In the genomic region with DNA sequence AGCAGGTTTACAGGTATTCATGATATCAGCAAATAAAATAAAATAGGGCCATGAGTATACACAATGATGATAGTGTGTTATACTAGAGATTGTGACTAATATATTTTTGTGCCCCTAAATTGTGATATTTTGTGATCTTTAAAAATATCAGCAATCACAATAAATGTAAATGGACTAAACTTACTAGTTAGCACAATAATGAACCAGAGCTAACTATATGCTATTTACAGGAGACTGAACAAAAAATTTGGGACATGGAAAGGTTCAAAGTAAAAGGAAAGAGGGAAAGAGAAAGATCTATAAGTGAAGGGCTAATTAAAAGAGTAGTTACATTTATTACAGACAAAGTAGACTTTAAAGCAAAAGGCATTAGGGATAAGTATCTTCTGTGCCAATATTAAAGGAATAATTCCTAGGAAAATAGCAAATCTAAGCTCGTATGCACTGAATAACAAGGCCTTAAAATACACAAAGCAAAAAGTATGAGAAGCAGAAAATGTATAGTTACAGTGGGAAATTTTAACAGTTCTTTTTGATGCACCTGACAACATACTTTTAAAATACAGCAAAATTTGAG, we compare ENCODE assay signal across 31 cellular contexts.
"Had no signal": no experiment of that assay in that cellular context is flagged by ENCODE, and none has a peak within 500 bp of the region (broad histone marks: within the 10 kb centered on the region; RNA-seq: fewer than 3 reads in every experiment).

No MANE protein-coding gene starts in this region.

- H3K27me3 Mint-ChIP-seq: activated B cell treated with CpG ODN at 0.5 μM for 24 hours; activated CD4-positive, alpha-beta memory T cell treated with anti-CD3 and anti-CD28 coated beads for 36 hours; activated CD8-positive, alpha-beta T cell treated with anti-CD3 and anti-CD28 coated beads for 36 hours; activated naive CD8-positive, alpha-beta T cell; activated naive CD8-positive, alpha-beta T cell treated with anti-CD3 and anti-CD28 coated beads, Interleukin-2, amount 50 U/mL, for 24 hours; brain had no signal

- H3K36me3 Mint-ChIP-seq: activated CD4-positive, alpha-beta memory T cell treated with anti-CD3 and anti-CD28 coated beads for 36 hours had no signal

- H3K27me3 ChIP-seq: ascending aorta, breast epithelium had no signal

- H3K27ac Mint-ChIP-seq: activated B cell treated with CpG ODN at 0.5 μM for 24 hours; activated CD4-positive, alpha-beta memory T cell treated with anti-CD3 and anti-CD28 coated beads for 36 hours; activated CD4-positive, alpha-beta T cell treated with anti-CD3 and anti-CD28 coated beads, Interleukin-2, amount 10 ng/mL, durations not matched to agents 24 days and 14 days; activated CD8-positive, alpha-beta T cell treated with anti-CD3 and anti-CD28 coated beads for 36 hours; activated naive CD4-positive, alpha-beta T cell treated with anti-CD3 and anti-CD28 coated beads for 36 hours; activated naive CD8-positive, alpha-beta T cell; activated naive CD8-positive, alpha-beta T cell treated with anti-CD3 and anti-CD28 coated beads, Interleukin-2, amount 10 ng/mL, durations not matched to agents 7 days and 5 days; activated naive CD8-positive, alpha-beta T cell treated with anti-CD3 and anti-CD28 coated beads, Interleukin-2, amount 50 U/mL, for 24 hours; activated T-helper 2 cell treated with anti-CD3 and anti-CD28 coated beads, Interferon-gamma antibody, Interleukin-2, Interleukin-4, amounts not matched to agents 10 μg/mL and 5 μg/mL and 100 μg/mL, durations not matched to agents 14 hours and 24 hours and 36 hours; brain; T-helper 1 cell treated with Interleukin-12 subunit alpha and Interleukin-12 subunit beta and Interleukin-4 antibody, amounts not matched to agents 30 μg/mL and 1 μg/mL, for 36 hours; T-helper 2 cell treated with Interferon-gamma antibody and Interleukin-4, amounts not matched to agents 5 μg/mL and 100 μg/mL, for 36 hours had no signal

- H3K9me3 ChIP-seq: breast epithelium had no signal

- H3K27ac ChIP-seq: ascending aorta, breast epithelium, coronary artery, VCaP had no signal

- DNase-seq: activated B cell treated with CpG ODN at 0.5 μM for 24 hours; activated CD4-positive, alpha-beta memory T cell treated with anti-CD3 and anti-CD28 coated beads for 36 hours; activated CD4-positive, alpha-beta T cell treated with anti-CD3 and anti-CD28 coated beads for 4 hours; activated CD4-positive, alpha-beta T cell treated with anti-CD3 and anti-CD28 coated beads, Interleukin-2, amount 10 ng/mL, durations not matched to agents 24 days and 14 days; activated CD4-positive, alpha-beta T cell treated with anti-CD3 and anti-CD28 coated beads, Interleukin-2, amount 50 U/mL, for 1 hour; activated CD4-positive, alpha-beta T cell treated with anti-CD3 and anti-CD28 coated beads, Interleukin-2, amount 50 U/mL, for 4 hours; activated CD4-positive, CD25-positive, alpha-beta regulatory T cell treated with anti-CD3 and anti-CD28 coated beads, Interleukin-2, amount 50 U/mL, for 72 hours; activated CD8-positive, alpha-beta memory T cell treated with anti-CD3 and anti-CD28 coated beads, Interleukin-2, amount 50 U/mL, for 4 hours; activated CD8-positive, alpha-beta T cell treated with anti-CD3 and anti-CD28 coated beads for 36 hours; activated effector memory CD4-positive, alpha-beta T cell treated with Interleukin-2 at 50 U/mL for 16 hours; activated gamma-delta T cell; activated naive CD4-positive, alpha-beta T cell treated with anti-CD3 and anti-CD28 coated beads for 36 hours; activated naive CD4-positive, alpha-beta T cell treated with anti-CD3 and anti-CD28 coated beads, Interleukin-2, amount 50 U/mL, for 16 hours; activated naive CD8-positive, alpha-beta T cell treated with anti-CD3 and anti-CD28 coated beads, Interleukin-2, amount 10 ng/mL, durations not matched to agents 7 days and 5 days; activated naive CD8-positive, alpha-beta T cell treated with anti-CD3 and anti-CD28 coated beads, Interleukin-2, amount 50 U/mL, for 24 hours; activated T-cell treated with anti-CD3 and anti-CD28 coated beads, Interleukin-2, amount 50 U/mL, for 4 hours; amygdala; anterior cingulate cortex; central memory CD4-positive, alpha-beta T cell; T-helper 1 cell; T-helper 2 cell; T-helper 9 cell had no signal

- H3K4me1 ChIP-seq: ascending aorta, breast epithelium had no signal

- H3K4me3 ChIP-seq: ascending aorta, breast epithelium, coronary artery had no signal

- ATAC-seq: activated CD8-positive, alpha-beta T cell treated with anti-CD3 and anti-CD28 coated beads for 36 hours; activated naive CD8-positive, alpha-beta T cell treated with anti-CD3 and anti-CD28 coated beads, Interleukin-2, amount 50 U/mL, for 24 hours; activated T-cell treated with anti-CD3 and anti-CD28 coated beads, Interleukin-2, amount 50 U/mL, for 4 hours had no signal

- H3K36me3 ChIP-seq: ascending aorta, breast epithelium had no signal

- H3K4me3 Mint-ChIP-seq: activated B cell treated with CpG ODN at 0.5 μM for 24 hours; activated CD4-positive, alpha-beta memory T cell treated with anti-CD3 and anti-CD28 coated beads for 36 hours; activated CD4-positive, alpha-beta T cell treated with anti-CD3 and anti-CD28 coated beads, Interleukin-2, amount 10 ng/mL, durations not matched to agents 24 days and 14 days; activated CD8-positive, alpha-beta T cell treated with anti-CD3 and anti-CD28 coated beads for 36 hours; activated naive CD4-positive, alpha-beta T cell treated with anti-CD3 and anti-CD28 coated beads for 36 hours; activated naive CD8-positive, alpha-beta T cell; activated naive CD8-positive, alpha-beta T cell treated with anti-CD3 and anti-CD28 coated beads, Interleukin-2, amount 10 ng/mL, durations not matched to agents 7 days and 5 days; activated naive CD8-positive, alpha-beta T cell treated with anti-CD3 and anti-CD28 coated beads, Interleukin-2, amount 50 U/mL, for 24 hours; activated T-cell treated with anti-CD3 and anti-CD28 coated beads, Interleukin-2, amount 50 U/mL, for 4 hours; T-helper 1 cell treated with Interleukin-12 subunit alpha and Interleukin-12 subunit beta and Interleukin-4 antibody, amounts not matched to agents 30 μg/mL and 1 μg/mL, for 36 hours; T-helper 2 cell treated with Interferon-gamma antibody and Interleukin-4, amounts not matched to agents 5 μg/mL and 100 μg/mL, for 36 hours had no signal
